31 cellular contexts compared by ENCODE assay signal in the genomic region with DNA sequence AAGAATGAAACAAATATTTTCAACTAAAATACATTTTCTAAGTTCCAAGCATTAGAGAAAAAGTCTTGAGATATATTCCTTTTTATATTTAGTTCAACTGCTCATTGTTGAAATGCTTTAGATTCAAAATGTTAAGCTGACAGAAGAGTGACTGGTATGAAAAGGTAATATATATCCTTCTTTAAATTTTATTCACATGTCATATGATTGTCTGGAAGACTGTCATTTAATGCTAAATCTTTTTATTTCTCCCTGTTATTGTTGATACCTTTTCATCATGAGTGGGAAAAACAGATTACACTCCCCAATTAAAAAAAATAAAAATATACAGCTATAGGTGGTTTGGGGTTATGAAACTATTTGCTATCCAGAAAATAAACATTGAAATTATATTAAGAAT.
A peak's percentile ranks its signal among the peaks of the same experiment; 100 is the strongest.
DNase-seq lines count a peak whose midpoint lies in the region; TF ChIP-seq lines count a peak whose summit lies in the region.
"Had no signal": no experiment of that assay in that cellular context is flagged by ENCODE, and none has a peak within 500 bp of the region (broad histone marks: within the 10 kb centered on the region; RNA-seq: fewer than 3 reads in every experiment).

No MANE protein-coding gene starts in this region.

- H4K20me1 ChIP-seq in neural cell (ENCODE audit: insufficient read depth), result no peaks in the 10 kb centered on the region
- H4K20me1 ChIP-seq: BLaER1; BLaER1 treated with 17β-estradiol and CSF1 and Interleukin-3, amounts not matched to agents 10 nM and 100 nM had no signal

- H3K9me2 ChIP-seq in neural cell (ENCODE audit: insufficient read depth, low read length), result no peaks in the 10 kb centered on the region

- H3F3A ChIP-seq in neural cell (ENCODE audit: insufficient read depth, low read length, poor library complexity, severe bottlenecking), result no peaks in the 10 kb centered on the region

- no peak overlapping the region for H3K27ac ChIP-seq in neural cell (ENCODE audit: low read length)
- H3K27ac ChIP-seq: 22Rv1; A549; BLaER1; BLaER1 treated with 17β-estradiol and CSF1 and Interleukin-3, amounts not matched to agents 10 nM and 100 nM; C4-2B had no signal

- no peak for TF ChIP-seq RAD21 in neural cell (conservative IDR thresholded peaks at IDR 0.05)

- DNase-seq in nephron progenitor cell (no peak), CD1c-positive myeloid dendritic cell (ENCODE audit: extremely low spot score) (no peak)
- DNase-seq in stimulated activated CD8-positive, alpha-beta memory T cell treated with anti-CD3 and anti-CD28 coated beads, Interleukin-4, amount 100 ng/mL, for 48 hours, result no peak
- DNase-seq: 8988T; ACHN; AML-193; BE2C; C1 segment of cervical spinal cord; Caco-2; Calu3; CD4-positive, alpha-beta memory T cell; CD4-positive, alpha-beta T cell; CD4-positive, CD25-positive, alpha-beta regulatory T cell; CD8-positive, alpha-beta memory T cell; CD8-positive, alpha-beta T cell; COR-L47; DMS 273 treated with DMSO at 0.1 percent for 48 hours; DMS153; DMS53; DMS79; DMS79 treated with DMSO at 0.1 percent for 48 hours; DND-41; EL had no signal

- TF ChIP-seq CTCF in nephron progenitor cell (IDR thresholded peaks at IDR 0.05) (no peak), neural cell (IDR thresholded peaks at IDR 0.05; ENCODE audit: poor library complexity, severe bottlenecking) (no peak)

- H3K9ac ChIP-seq in neural cell (ENCODE audit: low read length), result no peak overlapping the region
- H3K9ac ChIP-seq: BLaER1; BLaER1 treated with 17β-estradiol and CSF1 and Interleukin-3, amounts not matched to agents 10 nM and 100 nM had no signal

- peaks cover 47% of the 10 kb centered on the region for H3K4me1 Mint-ChIP-seq in nephron progenitor cell
- H3K4me1 Mint-ChIP-seq: B cell; CD14-positive monocyte; CD4-positive, alpha-beta memory T cell; CD4-positive, CD25-positive, alpha-beta regulatory T cell; CD8-positive, alpha-beta memory T cell had no signal

- H3K27ac Mint-ChIP-seq in nephron progenitor cell, result peak overlapping the region; percentile 52
- H3K27ac Mint-ChIP-seq: B cell; CD14-positive monocyte; CD4-positive, alpha-beta memory T cell; CD4-positive, alpha-beta T cell; CD4-positive, CD25-positive, alpha-beta regulatory T cell; CD8-positive, alpha-beta memory T cell; CD8-positive, alpha-beta T cell had no signal

- no peak overlapping the region for H3K4me3 ChIP-seq in neural cell (ENCODE audit: low read length)
- H3K4me3 ChIP-seq: A549; BLaER1; BLaER1 treated with 17β-estradiol and CSF1 and Interleukin-3, amounts not matched to agents 10 nM and 100 nM had no signal

- H3K9me3 Mint-ChIP-seq in nephron progenitor cell, result no peaks in the 10 kb centered on the region

- H2AFZ ChIP-seq in neural cell (ENCODE audit: low read depth, low read length), result no peak overlapping the region

- no peaks in the 10 kb centered on the region for H3K79me2 ChIP-seq in neural cell (replicated peaks; ENCODE audit: insufficient read depth, low read length)

- H3K27me3 Mint-ChIP-seq in nephron progenitor cell (ENCODE audit: low read depth, poor library complexity), result no peaks in the 10 kb centered on the region
- H3K27me3 Mint-ChIP-seq: B cell; CD4-positive, alpha-beta memory T cell; CD4-positive, alpha-beta T cell; CD4-positive, CD25-positive, alpha-beta regulatory T cell; CD8-positive, alpha-beta memory T cell had no signal

- no peak overlapping the region for H3K4me2 ChIP-seq in neural cell (ENCODE audit: low read length)
- H3K4me2 ChIP-seq: A549 had no signal

- peaks cover 7% of the 10 kb centered on the region for H3K36me3 Mint-ChIP-seq in nephron progenitor cell (ENCODE audit: low read depth)
- H3K36me3 Mint-ChIP-seq: CD14-positive monocyte; CD4-positive, alpha-beta memory T cell; CD4-positive, CD25-positive, alpha-beta regulatory T cell; CD8-positive, alpha-beta memory T cell; CD8-positive, alpha-beta T cell had no signal

- H3K9me3 ChIP-seq in neural cell (ENCODE audit: low read length), result no peaks in the 10 kb centered on the region
- H3K9me3 ChIP-seq: A549; BE2C; BLaER1; BLaER1 treated with 17β-estradiol and CSF1 and Interleukin-3, amounts not matched to agents 10 nM and 100 nM; Caco-2 had no signal

- no peaks in the 10 kb centered on the region for H3K36me3 ChIP-seq in neural cell (ENCODE audit: insufficient read depth, low read length)
- H3K36me3 ChIP-seq: BE2C; BLaER1; BLaER1 treated with 17β-estradiol and CSF1 and Interleukin-3, amounts not matched to agents 10 nM and 100 nM had no signal

- no peaks in the 10 kb centered on the region for H3K27me3 ChIP-seq in neural cell (ENCODE audit: insufficient read depth, low read depth, low read length)
- H3K27me3 ChIP-seq: BE2C; BLaER1; BLaER1 treated with 17β-estradiol and CSF1 and Interleukin-3, amounts not matched to agents 10 nM and 100 nM had no signal

- TF ChIP-seq EP300 in neural cell (conservative IDR thresholded peaks at IDR 0.05; ENCODE audit: poor library complexity, severe bottlenecking), result peak; percentile 91

- no peak overlapping the region for H3K4me3 Mint-ChIP-seq in nephron progenitor cell
- H3K4me3 Mint-ChIP-seq: B cell; CD14-positive monocyte; CD4-positive, alpha-beta memory T cell; CD4-positive, alpha-beta T cell; CD4-positive, CD25-positive, alpha-beta regulatory T cell; CD8-positive, alpha-beta memory T cell; CD8-positive, alpha-beta T cell had no signal

TF ChIP-seq in neural cell, 6 proteins besides CTCF, POLR2A, EP300 and RAD21:
- TF ChIP-seq TAF1 (IDR thresholded peaks at IDR 0.05; ENCODE audit: low read depth) (no peak), POLR2AphosphoS5 (IDR thresholded peaks at IDR 0.05) (no peak), MXI1 (conservative IDR thresholded peaks at IDR 0.05; ENCODE audit: poor library complexity, severe bottlenecking) (no peak), EZH2 (IDR thresholded peaks at IDR 0.05; ENCODE audit: borderline replicate concordance, insufficient read depth, low read length, poor library complexity, severe bottlenecking) (no peak), SMC3 (conservative IDR thresholded peaks at IDR 0.05; ENCODE audit: poor library complexity) (no peak)
- TF ChIP-seq, protein P1, sequence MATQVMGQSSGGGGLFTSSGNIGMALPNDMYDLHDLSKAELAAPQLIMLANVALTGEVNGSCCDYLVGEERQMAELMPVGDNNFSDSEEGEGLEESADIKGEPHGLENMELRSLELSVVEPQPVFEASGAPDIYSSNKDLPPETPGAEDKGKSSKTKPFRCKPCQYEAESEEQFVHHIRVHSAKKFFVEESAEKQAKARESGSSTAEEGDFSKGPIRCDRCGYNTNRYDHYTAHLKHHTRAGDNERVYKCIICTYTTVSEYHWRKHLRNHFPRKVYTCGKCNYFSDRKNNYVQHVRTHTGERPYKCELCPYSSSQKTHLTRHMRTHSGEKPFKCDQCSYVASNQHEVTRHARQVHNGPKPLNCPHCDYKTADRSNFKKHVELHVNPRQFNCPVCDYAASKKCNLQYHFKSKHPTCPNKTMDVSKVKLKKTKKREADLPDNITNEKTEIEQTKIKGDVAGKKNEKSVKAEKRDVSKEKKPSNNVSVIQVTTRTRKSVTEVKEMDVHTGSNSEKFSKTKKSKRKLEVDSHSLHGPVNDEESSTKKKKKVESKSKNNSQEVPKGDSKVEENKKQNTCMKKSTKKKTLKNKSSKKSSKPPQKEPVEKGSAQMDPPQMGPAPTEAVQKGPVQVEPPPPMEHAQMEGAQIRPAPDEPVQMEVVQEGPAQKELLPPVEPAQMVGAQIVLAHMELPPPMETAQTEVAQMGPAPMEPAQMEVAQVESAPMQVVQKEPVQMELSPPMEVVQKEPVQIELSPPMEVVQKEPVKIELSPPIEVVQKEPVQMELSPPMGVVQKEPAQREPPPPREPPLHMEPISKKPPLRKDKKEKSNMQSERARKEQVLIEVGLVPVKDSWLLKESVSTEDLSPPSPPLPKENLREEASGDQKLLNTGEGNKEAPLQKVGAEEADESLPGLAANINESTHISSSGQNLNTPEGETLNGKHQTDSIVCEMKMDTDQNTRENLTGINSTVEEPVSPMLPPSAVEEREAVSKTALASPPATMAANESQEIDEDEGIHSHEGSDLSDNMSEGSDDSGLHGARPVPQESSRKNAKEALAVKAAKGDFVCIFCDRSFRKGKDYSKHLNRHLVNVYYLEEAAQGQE (IDR thresholded peaks at IDR 0.05; ENCODE audit: borderline replicate concordance), result no peak
